ENCODE assay signal across 23 cellular contexts in genomic region chr10:8213735-8214134, GRCh38.
DNase-seq lines count a peak whose midpoint lies in the region; ATAC-seq, FAIRE-seq and TF ChIP-seq lines count a peak whose summit lies in the region.
"Had no signal": no experiment of that assay in that cellular context is flagged by ENCODE, and none has a peak within 500 bp of the region (broad histone marks: within the 10 kb centered on the region; RNA-seq: fewer than 3 reads in every experiment).

No MANE protein-coding gene starts in this region.

- no peak overlapping the region for H4K8ac ChIP-seq in trophoblast cell (ENCODE audit: low read depth, low read length)

- no peak overlapping the region for H2BK12ac ChIP-seq in trophoblast cell (ENCODE audit: low read length)

- peaks cover 5% of the 10 kb centered on the region for H3K79me1 ChIP-seq in trophoblast cell (ENCODE audit: low read length)

- no peak for TF ChIP-seq POLR2A in GM12892 (IDR thresholded peaks at IDR 0.05; ENCODE audit: low read depth, low read length)

- peak overlapping the region; percentile 43 for H4K91ac ChIP-seq in trophoblast cell (ENCODE audit: low read depth, low read length)

- H3K27ac ChIP-seq in trophoblast cell (ENCODE audit: low read depth, low read length): no peak overlapping the region
- H3K27ac ChIP-seq: 22Rv1, A549, BLaER1 had no signal

- no CpG with 5 or more reads among the region's 2 CpGs for whole genome bisulfite sequencing in trophoblast cell (ENCODE audit: extremely low coverage, insufficient coverage, insufficient read length)

- H3K4me2 ChIP-seq in trophoblast cell (ENCODE audit: low read length): no peak overlapping the region
- H3K4me2 ChIP-seq: A549, BLaER1 had no signal

- no peak overlapping the region for H3K23ac ChIP-seq in trophoblast cell (ENCODE audit: low read length)

- peak overlapping the region; percentile 27 for H2BK5ac ChIP-seq in trophoblast cell (ENCODE audit: low read depth, low read length, poor library complexity)

- H3K4me1 ChIP-seq in trophoblast cell (ENCODE audit: control insufficient read depth in 1 of 2, insufficient read depth in 2 of 2, low read length in 2 of 2): peaks cover 0 to 9% of the 10 kb centered on the region in 2 experiments
- H3K4me1 ChIP-seq: A549, BE2C, BLaER1 had no signal

- peak; percentile 33 for FAIRE-seq in GM12892 (lab: Jason Lieb, UNC)
- FAIRE-seq: A549, D721Med, GM12878 had no signal

- no peaks in the 10 kb centered on the region for H3K9me3 ChIP-seq in T-helper 17 cell (ENCODE audit: control insufficient read depth, low read length, poor library complexity, severe bottlenecking)
- no peaks in the 10 kb centered on the region for H3K9me3 ChIP-seq in trophoblast cell (ENCODE audit: insufficient read depth, low read depth, low read length)
- H3K9me3 ChIP-seq: A549, BE2C had no signal

- no peak overlapping the region for H4K12ac ChIP-seq in trophoblast cell (ENCODE audit: low read depth, low read length)

- no peak overlapping the region for H3K4ac ChIP-seq in trophoblast cell (ENCODE audit: low read depth, low read length)

- peak overlapping the region; percentile 73 for H2BK120ac ChIP-seq in trophoblast cell (ENCODE audit: insufficient read depth, low read length, poor library complexity)

- no peaks in the 10 kb centered on the region for H3K27me3 ChIP-seq in trophoblast cell (ENCODE audit: insufficient read depth, low read length)
- H3K27me3 ChIP-seq: BE2C, BLaER1 had no signal

- H2AFZ ChIP-seq in trophoblast cell (ENCODE audit: insufficient read depth, low read length, poor library complexity): no peak overlapping the region

- no peak overlapping the region for H3K18ac ChIP-seq in trophoblast cell (ENCODE audit: low read length)

- no peak for DNase-seq in activated CD4-positive, CD25-positive, alpha-beta regulatory T cell treated with anti-CD3 and anti-CD28 coated beads, Interleukin-2, amount 50 U/mL, for 72 hours
- DNase-seq in GM12892 (ENCODE audit: insufficient read length) (no peak), T-helper 17 cell (no peak), trophoblast cell (no peak), AML-193 (lab: John Stamatoyannopoulos, UW) (no peak)
- DNase-seq: BE2C; C1 segment of cervical spinal cord; Caco-2; Calu3; CD4-positive, alpha-beta T cell; CD8-positive, alpha-beta T cell; DMS79 treated with DMSO at 0.1 percent for 48 hours; EL; GDM1 had no signal

- peak overlapping the region; percentile 29 for H3K27ac Mint-ChIP-seq in T-helper 17 cell
- H3K27ac Mint-ChIP-seq: CD14-positive monocyte; CD4-positive, alpha-beta T cell; CD8-positive, alpha-beta T cell had no signal

- H3K36me3 Mint-ChIP-seq in T-helper 17 cell (ENCODE audit: low read depth): no peaks in the 10 kb centered on the region
- H3K36me3 Mint-ChIP-seq: CD14-positive monocyte; CD8-positive, alpha-beta T cell had no signal

- H3K4me3 Mint-ChIP-seq in T-helper 17 cell: no peak overlapping the region
- H3K4me3 Mint-ChIP-seq: CD14-positive monocyte; CD4-positive, alpha-beta T cell; CD8-positive, alpha-beta T cell had no signal

- H3K14ac ChIP-seq in trophoblast cell (ENCODE audit: low read length): no peak overlapping the region

- H3K4me3 ChIP-seq in trophoblast cell (ENCODE audit: low read depth, low read length): no peak overlapping the region
- H3K4me3 ChIP-seq: A549, BLaER1, GM12878 had no signal

- H2AK5ac ChIP-seq in trophoblast cell (ENCODE audit: low read length): no peak overlapping the region

- H3K79me2 ChIP-seq in trophoblast cell (ENCODE audit: control insufficient read depth, insufficient read depth, low read length, poor library complexity): peaks cover 2% of the 10 kb centered on the region

- no peaks in the 10 kb centered on the region for H3K27me3 Mint-ChIP-seq in T-helper 17 cell
- H3K27me3 Mint-ChIP-seq: CD4-positive, alpha-beta T cell had no signal

- no peak overlapping the region for H3K9ac ChIP-seq in trophoblast cell (ENCODE audit: low read length)
- H3K9ac ChIP-seq: BLaER1 had no signal

- no peaks in the 10 kb centered on the region for H3K36me3 ChIP-seq in trophoblast cell (ENCODE audit: control insufficient read depth in 1 of 2, insufficient read depth in 2 of 2, low read length in 2 of 2)
- H3K36me3 ChIP-seq: BE2C, BLaER1 had no signal

- peaks cover 20% of the 10 kb centered on the region for H3K4me1 Mint-ChIP-seq in T-helper 17 cell
- H3K4me1 Mint-ChIP-seq: CD14-positive monocyte had no signal

- peak; percentile 71 to 88 for ATAC-seq in activated CD4-positive, CD25-positive, alpha-beta regulatory T cell treated with anti-CD3 and anti-CD28 coated beads, Interleukin-2, amount 50 U/mL, for 24 hours
- ATAC-seq in T-helper 17 cell (no peak), GM18907 (IDR thresholded peaks at IDR 0.05; ENCODE audit: unreplicated experiment) (no peak), HG02840 (IDR thresholded peaks at IDR 0.05; ENCODE audit: low FRiP score, unreplicated experiment) (no peak)
- ATAC-seq: A549; CD8-positive, alpha-beta T cell; GM12878 had no signal

Comparison
In these comparisons a context has a peak if more than half of its experiments do, and no peak if none do; other contexts are left out.
1. ATAC-seq: peak in activated CD4-positive, CD25-positive, alpha-beta regulatory T cell treated with anti-CD3 and anti-CD28 coated beads, Interleukin-2, amount 50 U/mL, for 24 hours (2 of 2); none in T-helper 17 cell (single experiment), GM18907 (single experiment) and HG02840 (single experiment).